ENCODE assay signal across 9 cellular contexts in genomic region chr2:231673348-231673770, GRCh38. TPM values are rescaled to one million over a fixed set of nuclear protein-coding genes. Genes with fewer than 3 reads are reported as not detected.
A peak's percentile ranks its signal among the peaks of the same experiment; 100 is the strongest.
DNase-seq lines count a peak whose midpoint lies in the region; ATAC-seq lines count a peak whose summit lies in the region.
"Had no signal": no experiment of that assay in that cellular context is flagged by ENCODE, and none has a peak within 500 bp of the region (broad histone marks: within the 10 kb centered on the region; RNA-seq: fewer than 3 reads in every experiment).

No MANE protein-coding gene starts in this region.

- H3K4me1 Mint-ChIP-seq in activated naive CD4-positive, alpha-beta T cell treated with anti-CD3 and anti-CD28 coated beads, Interleukin-2, amount 50 U/mL, for 24 hours, result peaks cover 5% of the 10 kb centered on the region

- peak overlapping the region; percentile 66 for H3K27ac ChIP-seq in temporal lobe (ENCODE audit: low read depth, low read length)

- peak overlapping the region; percentile 43 for H3K27ac Mint-ChIP-seq in activated naive CD4-positive, alpha-beta T cell treated with anti-CD3 and anti-CD28 coated beads, Interleukin-2, amount 50 U/mL, for 24 hours

- peak overlapping the region; percentile 39 for H3K4me3 ChIP-seq in iPS-11a (ENCODE audit: low read depth, low read length)

- no peak overlapping the region for H3K4me3 Mint-ChIP-seq in activated naive CD4-positive, alpha-beta T cell treated with anti-CD3 and anti-CD28 coated beads, Interleukin-2, amount 50 U/mL, for 24 hours
- H3K4me3 Mint-ChIP-seq: central memory CD8-positive, alpha-beta T cell had no signal

- H3K36me3 Mint-ChIP-seq in activated naive CD4-positive, alpha-beta T cell treated with anti-CD3 and anti-CD28 coated beads, Interleukin-2, amount 50 U/mL, for 24 hours, result no peaks in the 10 kb centered on the region

- H3K27me3 Mint-ChIP-seq in activated naive CD4-positive, alpha-beta T cell treated with anti-CD3 and anti-CD28 coated beads, Interleukin-2, amount 50 U/mL, for 24 hours, result no peaks in the 10 kb centered on the region
- H3K27me3 Mint-ChIP-seq: central memory CD8-positive, alpha-beta T cell had no signal

- DNase-seq in activated naive CD4-positive, alpha-beta T cell (lab: John Stamatoyannopoulos, UW), result no peak
- DNase-seq in UCSD-AML1 (lab: John Stamatoyannopoulos, UW; ENCODE audit: unreplicated experiment), result peak; percentile 76

- no peaks in the 10 kb centered on the region for H3K9me3 Mint-ChIP-seq in activated naive CD4-positive, alpha-beta T cell treated with anti-CD3 and anti-CD28 coated beads, Interleukin-2, amount 50 U/mL, for 24 hours
- H3K9me3 Mint-ChIP-seq: central memory CD8-positive, alpha-beta T cell had no signal

- ATAC-seq in GM18909 (IDR thresholded peaks at IDR 0.05; ENCODE audit: poor library complexity, unreplicated experiment) (no peak), GM18517 (IDR thresholded peaks at IDR 0.05; ENCODE audit: unreplicated experiment) (no peak), GM18858 (IDR thresholded peaks at IDR 0.05; ENCODE audit: unreplicated experiment) (no peak)

RNA-seq across cellular contexts. Expression of gene PTMA, which starts 35.0 kb away (rescaled TPM):
- total RNA-seq in temporal lobe, result 458 TPM
